In the genomic region with DNA sequence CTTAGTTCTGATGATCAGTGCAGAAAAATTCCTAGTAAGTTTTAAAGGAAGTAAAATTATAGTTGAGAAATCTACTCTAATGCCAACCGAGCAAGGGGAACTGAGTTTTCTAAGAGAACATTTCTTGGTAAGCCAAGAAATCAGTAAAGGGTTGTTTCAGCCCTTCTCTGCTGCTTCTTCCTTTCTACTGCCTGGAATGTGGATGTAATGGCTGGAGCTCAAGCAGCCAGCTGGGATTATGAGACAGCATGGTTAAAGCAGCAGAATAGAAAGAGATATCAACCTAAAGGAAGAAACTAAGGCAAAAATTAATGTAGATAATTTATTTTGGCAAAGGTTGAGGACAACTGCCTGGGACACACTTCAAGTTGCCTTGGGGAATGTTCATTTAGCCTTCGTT, we compare ENCODE assay signal across 2 cellular contexts.
TF ChIP-seq lines count a peak whose summit lies in the region.

No MANE protein-coding gene starts in this region.

TF ChIP-seq in A549, 52 proteins besides CTCF, POLR2A, EP300 and RAD21:
- TF ChIP-seq NPAS2 (CRISPR knock-in tag; IDR thresholded peaks at IDR 0.05; ENCODE audit: borderline replicate concordance) = peak; percentile 13; the same call in 1 of the 2 replicates
- no peak for TF ChIP-seq SMC3 (IDR thresholded peaks at IDR 0.05)

TF ChIP-seq in K562, 482 proteins besides CTCF, POLR2A, EP300 and RAD21:
- TF ChIP-seq ZFX (CRISPR knock-in tag; IDR thresholded peaks at IDR 0.05) (no peak), RBM25 (IDR thresholded peaks at IDR 0.05; ENCODE audit: low read depth, low read length, severe bottlenecking) (peak; percentile 85)
TF ChIP-seq in K562: peak in this region for 1.
